Comparison of ENCODE assay signal across 8 cellular contexts in the genomic region with DNA sequence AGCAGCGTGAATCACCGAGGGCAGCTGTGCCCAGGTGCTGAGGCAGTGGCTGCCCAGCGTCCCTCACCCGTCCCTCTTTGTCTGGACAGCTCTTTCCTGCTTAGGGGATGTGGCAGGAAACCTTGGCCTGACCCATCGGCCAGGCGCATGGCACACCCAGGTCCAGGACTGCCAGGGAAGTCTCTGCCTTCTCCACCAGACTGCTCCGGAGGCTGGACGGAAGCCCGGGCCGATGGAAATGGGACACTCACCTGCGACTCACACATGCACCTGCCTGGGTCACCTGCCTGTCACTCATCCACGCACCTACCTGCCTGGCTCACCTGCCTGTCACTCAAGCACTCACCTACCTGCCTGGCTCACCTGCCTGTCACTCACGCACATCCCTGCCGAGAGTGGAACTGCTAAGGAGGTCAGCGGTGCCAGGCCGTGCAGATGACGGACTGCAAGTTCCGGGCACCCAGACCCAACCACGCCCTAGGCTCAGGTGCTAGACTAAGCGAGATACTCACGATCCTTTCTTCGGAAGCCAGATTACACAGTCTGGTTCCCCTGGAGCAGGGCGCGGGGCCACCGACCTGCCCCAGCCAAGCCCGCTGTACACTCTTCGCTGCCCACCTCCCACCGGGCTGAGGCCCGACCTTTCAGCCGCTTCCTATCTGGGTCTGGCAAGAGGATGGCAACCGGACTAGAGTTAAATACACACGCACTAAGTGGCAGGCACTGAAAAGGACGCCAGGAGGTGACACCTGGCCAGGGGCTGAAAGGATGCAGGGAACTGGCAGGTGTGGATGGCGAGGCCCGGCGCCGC. TPM values are rescaled to one million over a fixed set of nuclear protein-coding genes. Genes with fewer than 3 reads are reported as not detected.
DNase-seq lines count a peak whose midpoint lies in the region; ATAC-seq, FAIRE-seq and TF ChIP-seq lines count a peak whose summit lies in the region.

No MANE protein-coding gene starts in this region.

- H3K27me3 ChIP-seq in Loucy (ENCODE audit: insufficient read depth, low read length, poor library complexity, severe bottlenecking) = no peaks in the 10 kb centered on the region

- no peak overlapping the region for H3K27ac ChIP-seq in mesodermal cell (ENCODE audit: low read depth, low read length, severe bottlenecking)

- H3K27me3 Mint-ChIP-seq in brain = peaks cover 3% of the 10 kb centered on the region

- peaks cover 67% of the 10 kb centered on the region for H3K79me2 ChIP-seq in Loucy (ENCODE audit: insufficient read depth, low read length)

- no peak overlapping the region for H2AFZ ChIP-seq in Loucy (ENCODE audit: low read length)

- H3F3A ChIP-seq in Loucy (ENCODE audit: low read depth) = no peaks in the 10 kb centered on the region

- peak overlapping the region; percentile 84 for H3K4me2 ChIP-seq in Loucy (ENCODE audit: low read depth, low read length, poor library complexity, severe bottlenecking)

- H3K36me3 ChIP-seq in Loucy (ENCODE audit: insufficient read depth, low read length) (no peaks in the 10 kb centered on the region; the same call in 1 of the 2 replicates), mesodermal cell (ENCODE audit: control insufficient read depth, insufficient read depth, low read length) (peaks cover 36% of the 10 kb centered on the region)

- peaks cover 49% of the 10 kb centered on the region for H3K4me1 Mint-ChIP-seq in brain

- H3K9me3 ChIP-seq in Loucy (ENCODE audit: insufficient read depth, low read depth, low read length) (no peaks in the 10 kb centered on the region), mesodermal cell (ENCODE audit: control insufficient read depth, low read length) (no peaks in the 10 kb centered on the region)

- peak overlapping the region; percentile 89 for H3K9ac ChIP-seq in Loucy (ENCODE audit: low read depth, low read length, poor library complexity, severe bottlenecking)

- DNase-seq in DMS79 (lab: John Stamatoyannopoulos, UW) (peak; percentile 12), GM19239 (ENCODE audit: insufficient read length, low spot score) (no peak), urothelium cell line (ENCODE audit: low spot score) (no peak)

- no peaks in the 10 kb centered on the region for H3K9me2 ChIP-seq in Loucy (replicated peaks; ENCODE audit: low read depth, low read length)

- H3K27ac Mint-ChIP-seq in brain = peak overlapping the region; percentile 38 to 93 (median 85)

- H3K36me3 Mint-ChIP-seq in brain = peaks cover 27% of the 10 kb centered on the region

- H4K20me1 ChIP-seq in Loucy (ENCODE audit: insufficient read depth, low read length, poor library complexity, severe bottlenecking) = peaks cover 50% of the 10 kb centered on the region

- peak overlapping the region; percentile 98 for H3K4me3 ChIP-seq in Loucy (ENCODE audit: low read length, poor library complexity, severe bottlenecking)
- H3K4me3 ChIP-seq in mesodermal cell (ENCODE audit: extremely low read depth, insufficient read depth, low read length, poor library complexity, severe bottlenecking) = peak overlapping the region; percentile 87

- ATAC-seq in HG03457 (IDR thresholded peaks at IDR 0.05; ENCODE audit: unreplicated experiment) (no peak), HG02884 (IDR thresholded peaks at IDR 0.05; ENCODE audit: unreplicated experiment) (no peak)

- WGBS in mesodermal cell (ENCODE audit: insufficient coverage in 2 of 2), 2 experiments = 62 to 67% methylated on average over 36 to 37 of the region's 37 CpGs

- TF ChIP-seq CTCF in Loucy (conservative IDR thresholded peaks at IDR 0.05; ENCODE audit: low read length) = no peak
- TF ChIP-seq CTCF in brain (conservative IDR thresholded peaks at IDR 0.05) = no peak

- H3K9me3 Mint-ChIP-seq in brain = no peaks in the 10 kb centered on the region

- H3K4me3 Mint-ChIP-seq in brain = peak overlapping the region; percentile 87 to 93 (median 89)

- FAIRE-seq in GM19239 (lab: Jason Lieb, UNC) = no peak
- no peak for FAIRE-seq in urothelium cell line (lab: Jason Lieb, UNC)

- H3K4me1 ChIP-seq in Loucy (ENCODE audit: insufficient read depth, low read length, poor library complexity, severe bottlenecking) = peaks cover 34% of the 10 kb centered on the region
- peaks cover 9% of the 10 kb centered on the region for H3K4me1 ChIP-seq in mesodermal cell (ENCODE audit: control insufficient read depth, insufficient read depth, low read length, poor library complexity, severe bottlenecking)

RNA-seq across cellular contexts. Expression of a gene that starts 1.1 kb away (rescaled TPM):
- polyA plus RNA-seq in brain (ENCODE audit: insufficient read depth, low read depth, low replicate concordance) = 45.3 TPM
- 61.3 TPM for polyA plus RNA-seq in mesodermal cell (2013, experiment 1 of 2)
- 54.1 TPM for polyA plus RNA-seq in mesodermal cell (2013, experiment 2 of 2)

RNA-seq across cellular contexts. Expression of a gene that starts 7.7 kb away (rescaled TPM):
- polyA plus RNA-seq in brain (ENCODE audit: insufficient read depth, low read depth, low replicate concordance) = 1.4 TPM
- 2.8 TPM for polyA plus RNA-seq in mesodermal cell (2013, experiment 1 of 2)
- 2.6 TPM for polyA plus RNA-seq in mesodermal cell (2013, experiment 2 of 2)

RNA-seq across cellular contexts. Expression of a gene that starts 26.0 kb away (rescaled TPM):
- polyA plus RNA-seq in brain (ENCODE audit: insufficient read depth, low read depth, low replicate concordance) = 1.4 TPM
- polyA plus RNA-seq in mesodermal cell (2013, experiment 1 of 2) = 7.7 TPM
- polyA plus RNA-seq in mesodermal cell (2013, experiment 2 of 2) = 5.0 TPM

RNA-seq across cellular contexts. Expression of a gene that starts 35.2 kb away (rescaled TPM):
- polyA plus RNA-seq in brain (ENCODE audit: insufficient read depth, low read depth, low replicate concordance) = 47.9 TPM
- 39.6 TPM for polyA plus RNA-seq in mesodermal cell (2013, experiment 1 of 2)
- 31.9 TPM for polyA plus RNA-seq in mesodermal cell (2013, experiment 2 of 2)

RNA-seq across cellular contexts. Expression of a gene that starts 35.9 kb away (rescaled TPM):
- polyA plus RNA-seq in brain (ENCODE audit: insufficient read depth, low read depth, low replicate concordance) = 13.6 TPM
- 16.9 TPM for polyA plus RNA-seq in mesodermal cell (2013, experiment 1 of 2)
- 15.2 TPM for polyA plus RNA-seq in mesodermal cell (2013, experiment 2 of 2)
